In the genomic region with DNA sequence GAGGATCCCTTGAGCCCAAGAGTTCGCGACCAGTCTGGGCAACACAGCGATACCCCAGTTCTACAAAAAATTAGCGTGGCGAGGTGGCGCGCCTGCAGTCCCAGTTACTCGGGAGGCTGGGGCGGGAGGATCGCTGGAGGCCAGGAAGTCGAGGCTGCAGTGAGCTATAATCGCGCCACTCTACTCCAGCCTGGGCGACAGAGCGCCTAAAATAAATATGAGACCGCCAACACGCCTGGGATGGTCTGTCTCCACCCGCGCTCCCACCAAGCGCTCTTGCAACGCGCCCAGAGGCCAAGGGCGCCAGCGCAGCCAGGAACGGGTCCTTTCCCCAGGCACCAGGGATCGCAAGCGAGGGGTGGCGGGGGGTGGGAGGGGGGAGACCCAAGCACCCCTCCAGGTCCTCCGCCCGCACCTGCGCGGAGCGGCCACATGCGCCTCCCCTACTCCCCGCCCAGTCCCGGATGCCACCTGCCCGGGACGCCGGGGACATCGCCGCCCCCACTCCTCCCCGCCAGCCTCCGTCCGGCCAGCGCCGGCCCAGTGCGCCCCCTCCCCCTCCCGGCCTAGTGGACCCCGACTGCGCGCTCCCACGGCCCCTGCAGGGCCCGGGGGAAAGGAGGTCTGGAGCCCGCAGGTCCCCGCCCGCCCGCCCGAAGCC, we compare ENCODE assay signal across 8 cellular contexts. TPM values are rescaled to one million over a fixed set of nuclear protein-coding genes. Genes with fewer than 3 reads are reported as not detected.
DNase-seq lines count a peak whose midpoint lies in the region; ATAC-seq and TF ChIP-seq lines count a peak whose summit lies in the region.

No MANE protein-coding gene starts in this region.

- 1 to 2% methylated on average over 58 of the region's 58 CpGs for WGBS in sigmoid colon, 2 donors

- H3K9me3 Mint-ChIP-seq in activated T-cell treated with anti-CD3 and anti-CD28 coated beads, Interleukin-2, amount 50 U/mL, for 72 hours = no peaks in the 10 kb centered on the region

- no peaks in the 10 kb centered on the region for H3K36me3 ChIP-seq in sigmoid colon

- H3K27ac ChIP-seq in sigmoid colon = peak overlapping the region in 2 of 4 donors; percentile 20 to 65

- DNase-seq in DMS153 treated with DMSO at 0.1 percent for 48 hours (lab: John Stamatoyannopoulos, UW; ENCODE audit: unreplicated experiment) (peak; percentile 9), NCI-H1105 treated with DMSO at 0.1 percent for 48 hours (lab: John Stamatoyannopoulos, UW) (peak; percentile 38), left cardiac atrium (peak; percentile 29), sigmoid colon (no peak), SW 1271 (lab: John Stamatoyannopoulos, UW) (no peak)
- DNase-seq in activated T-cell treated with anti-CD3 and anti-CD28 coated beads, Interleukin-2, amount 50 U/mL, for 72 hours = peak; percentile 27 to 43

- no peaks in the 10 kb centered on the region for H3K36me3 Mint-ChIP-seq in activated T-cell treated with anti-CD3 and anti-CD28 coated beads, Interleukin-2, amount 50 U/mL, for 72 hours (ENCODE audit: insufficient read depth in 2 of 2)

- TF ChIP-seq POLR2A in sigmoid colon (IDR thresholded peaks at IDR 0.05) = no peak

- peak overlapping the region; percentile 80 to 82 for H3K4me3 Mint-ChIP-seq in activated T-cell treated with anti-CD3 and anti-CD28 coated beads, Interleukin-2, amount 50 U/mL, for 72 hours

- H3K27me3 ChIP-seq in sigmoid colon = peaks cover 13 to 52% (median 36%) of the 10 kb centered on the region in 3 donors

- ATAC-seq in GM21515 (IDR thresholded peaks at IDR 0.05; ENCODE audit: unreplicated experiment) = peak; percentile 38
- peak; percentile 69 to 76 for ATAC-seq in activated T-cell treated with anti-CD3 and anti-CD28 coated beads, Interleukin-2, amount 50 U/mL, for 72 hours (replicated peaks in 1 of 2)
- ATAC-seq in left cardiac atrium = peak; percentile 31 to 64
- ATAC-seq in HG03469 (IDR thresholded peaks at IDR 0.05; ENCODE audit: unreplicated experiment) = no peak

- TF ChIP-seq EP300 in sigmoid colon (IDR thresholded peaks at IDR 0.05) = no peak

- H3K27ac Mint-ChIP-seq in activated T-cell treated with anti-CD3 and anti-CD28 coated beads, Interleukin-2, amount 50 U/mL, for 72 hours = no peak overlapping the region

- H3K9me3 ChIP-seq in sigmoid colon = no peaks in the 10 kb centered on the region

- H3K4me1 Mint-ChIP-seq in activated T-cell treated with anti-CD3 and anti-CD28 coated beads, Interleukin-2, amount 50 U/mL, for 72 hours (ENCODE audit: low read depth) = peaks cover 4% of the 10 kb centered on the region

- H3K4me1 ChIP-seq in sigmoid colon = peaks cover 0 to 20% (median 16%) of the 10 kb centered on the region in 4 donors

- TF ChIP-seq CTCF in sigmoid colon (IDR thresholded peaks at IDR 0.05) = no peak

- peak overlapping the region; percentile 41 to 60 (median 56) for H3K4me3 ChIP-seq in sigmoid colon

- H3K27me3 Mint-ChIP-seq in activated T-cell treated with anti-CD3 and anti-CD28 coated beads, Interleukin-2, amount 50 U/mL, for 72 hours (ENCODE audit: low read depth) = peaks cover 27% of the 10 kb centered on the region

- intact Hi-C loops in left cardiac atrium (cut with DNase I) (no loop called here), sigmoid colon (cut with DNase I) (no loop called here)

RNA-seq across cellular contexts. Expression of a gene that starts 0.4 kb away (rescaled TPM):
- total RNA-seq in activated T-cell treated with anti-CD3 and anti-CD28 coated beads, Interleukin-2, amount 50 U/mL, for 72 hours = 1 to 10 TPM in 1 of 2 donors, under 1 TPM in 1; 0.95 to 1.5 TPM
- total RNA-seq in left cardiac atrium = 1 to 10 TPM; 1.8 to 3.2 TPM
- 1 to 10 TPM; 1.7 to 3.2 (median 2.4) TPM for total RNA-seq in sigmoid colon
- 10 to 100 TPM; 28.8 to 84.8 (median 30.1) TPM for polyA plus RNA-seq in sigmoid colon

RNA-seq across cellular contexts. Expression of a gene that starts 16.7 kb away (rescaled TPM):
- 10 to 100 TPM; 11.6 to 18.9 TPM for total RNA-seq in activated T-cell treated with anti-CD3 and anti-CD28 coated beads, Interleukin-2, amount 50 U/mL, for 72 hours
- total RNA-seq in left cardiac atrium (1 to 10 TPM; 4.2 to 6.1 TPM), sigmoid colon (1 to 10 TPM; 5.3 to 10.0 (median 7.4) TPM)
- 1 to 10 TPM; 5.4 to 7.2 (median 5.8) TPM for polyA plus RNA-seq in sigmoid colon

Comparison
In these comparisons a context has a peak if more than half of its experiments do, and no peak if none do; other contexts are left out.
1. DNase-seq: peak in DMS153 treated with DMSO at 0.1 percent for 48 hours (single experiment), NCI-H1105 treated with DMSO at 0.1 percent for 48 hours (single experiment), activated T-cell treated with anti-CD3 and anti-CD28 coated beads, Interleukin-2, amount 50 U/mL, for 72 hours (2 of 2) and left cardiac atrium (single experiment); none in sigmoid colon (single experiment) and SW 1271 (0 of 2).